1 cellular context compared by ENCODE assay signal in genomic region chr10:29501692-29502091, GRCh38.
TF ChIP-seq lines count a peak whose summit lies in the region.

No MANE protein-coding gene starts in this region.

TF ChIP-seq in SK-N-SH, 30 proteins besides CTCF, POLR2A, EP300 and RAD21 (continued from another document):
- TF ChIP-seq REST (IDR thresholded peaks at IDR 0.05; ENCODE audit: low read depth, low read length) (no peak), POLR2AphosphoS5 (IDR thresholded peaks at IDR 0.05; ENCODE audit: low read depth, low read length) (peak; percentile 26; the same call in 1 of the 2 replicates), ELF1 (IDR thresholded peaks at IDR 0.05) (no peak), RCOR1 (IDR thresholded peaks at IDR 0.05; ENCODE audit: low read length) (no peak), PBX3 (IDR thresholded peaks at IDR 0.05) (peak; percentile 31), TCF12 (IDR thresholded peaks at IDR 0.05) (peak; percentile 51), JUND (IDR thresholded peaks at IDR 0.05) (peak; percentile 77)
